ENCODE assay signal across 8 cellular contexts in genomic region chr1:157403203-157403602, GRCh38.
DNase-seq lines count a peak whose midpoint lies in the region; ATAC-seq and TF ChIP-seq lines count a peak whose summit lies in the region.

No MANE protein-coding gene starts in this region.

- DNase-seq in cardiac septum (ENCODE audit: low spot score) = peak; percentile 46
- no peak for DNase-seq in Right ventricle myocardium superior
- DNase-seq in SIG-M5 (lab: John Stamatoyannopoulos, UW) = peak; percentile 83
- no peak for DNase-seq in natural killer cell
- no peak for DNase-seq in hippocampal formation (lab: John Stamatoyannopoulos, UW)
- no peak for DNase-seq in activated CD4-positive, alpha-beta T cell treated with anti-CD3 and anti-CD28 coated beads, Interleukin-2, amount 50 U/mL, for 4 hours
- DNase-seq in NCI-H2171 treated with DMSO at 0.1 percent for 48 hours (lab: John Stamatoyannopoulos, UW) = no peak

- no peaks in the 10 kb centered on the region for H3K9me3 Mint-ChIP-seq in natural killer cell

- H3K4me3 Mint-ChIP-seq in natural killer cell = peak overlapping the region; percentile 71

- H3K36me3 Mint-ChIP-seq in natural killer cell = no peaks in the 10 kb centered on the region

- peaks cover 74 to 89% of the 10 kb centered on the region in 2 donors for H3K4me1 Mint-ChIP-seq in natural killer cell

- no peak for TF ChIP-seq CTCF in natural killer cell (IDR thresholded peaks at IDR 0.05)

- ATAC-seq in Right ventricle myocardium superior (ENCODE audit: poor library complexity) = no peak
- ATAC-seq in HG03103 (IDR thresholded peaks at IDR 0.05; ENCODE audit: low read depth, unreplicated experiment) = peak; percentile 83
- no peak for ATAC-seq in natural killer cell

- H3K27ac Mint-ChIP-seq in natural killer cell = peak overlapping the region; percentile 93 to 97

- no peaks in the 10 kb centered on the region for H3K27me3 Mint-ChIP-seq in natural killer cell (ENCODE audit: low read depth in 2 of 2)

- intact Hi-C loops in cardiac septum (cut with DNase I) = no loop called here
- intact Hi-C loops in Right ventricle myocardium superior (cut with DNase I) = no loop called here
- intact Hi-C loops in natural killer cell (cut with micrococcal nuclease) = no loop called here

Comparison
In these comparisons a context has a peak if more than half of its experiments do, and no peak if none do; other contexts are left out.
1. DNase-seq: peak in cardiac septum (single experiment) and SIG-M5 (single experiment); none in Right ventricle myocardium superior (single experiment), natural killer cell (single experiment), hippocampal formation (0 of 2), activated CD4-positive, alpha-beta T cell treated with anti-CD3 and anti-CD28 coated beads, Interleukin-2, amount 50 U/mL, for 4 hours (0 of 2) and NCI-H2171 treated with DMSO at 0.1 percent for 48 hours (single experiment).